Comparison of ENCODE assay signal across 8 cellular contexts in the genomic region with DNA sequence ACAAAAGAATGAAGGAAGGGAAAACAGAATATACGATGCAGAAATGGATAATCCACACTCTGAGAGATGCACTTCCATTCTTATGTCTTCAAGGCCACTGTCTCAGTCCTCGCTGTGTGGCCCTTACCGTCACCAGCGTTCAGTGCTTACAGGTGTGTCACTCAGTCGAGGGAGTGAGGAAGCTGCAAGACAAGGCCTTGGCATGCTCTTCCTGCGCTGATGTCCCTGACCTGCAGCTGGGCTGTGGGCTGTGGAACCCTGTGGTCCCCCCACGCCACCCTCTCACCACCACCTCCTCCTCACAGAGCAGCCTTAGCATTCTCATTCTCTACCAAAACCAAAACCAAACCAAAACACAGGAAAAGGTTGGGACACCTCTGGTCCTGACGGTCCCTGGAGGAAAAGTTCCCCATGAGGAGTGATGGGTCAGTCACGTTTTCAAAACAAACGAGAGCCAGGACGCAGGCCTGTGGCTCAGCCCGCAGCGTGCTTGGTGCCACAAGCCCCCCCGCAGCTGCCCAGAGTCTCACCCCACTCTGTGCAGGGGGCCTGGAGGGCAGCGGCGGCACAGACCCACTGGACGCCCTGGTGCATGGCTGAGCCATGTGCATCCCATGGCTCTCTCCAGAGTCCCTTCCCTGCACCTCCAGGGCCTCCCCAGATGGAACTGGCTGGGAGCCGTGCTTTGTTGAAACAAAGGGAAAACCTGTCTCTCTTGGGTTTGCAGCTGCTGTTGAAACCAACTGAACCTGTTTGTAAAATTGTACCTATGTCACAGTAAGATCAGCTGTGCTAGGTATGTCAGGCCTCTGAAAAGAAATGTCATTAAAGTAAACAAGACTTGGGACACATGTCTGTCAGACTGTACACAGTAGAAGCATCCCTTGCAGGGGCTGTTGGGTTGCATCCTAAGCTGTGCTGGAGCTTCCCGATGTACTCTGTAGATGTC. TPM values are rescaled to one million over a fixed set of nuclear protein-coding genes. Genes with fewer than 3 reads are reported as not detected.
DNase-seq lines count a peak whose midpoint lies in the region; ATAC-seq, FAIRE-seq and TF ChIP-seq lines count a peak whose summit lies in the region.

No MANE protein-coding gene starts in this region.

- ATAC-seq in HG03095 (IDR thresholded peaks at IDR 0.05; ENCODE audit: unreplicated experiment) = peak; percentile 1
- ATAC-seq in K562 = no peak; the same call in 2 of the 3 replicates
- peak in 1 of 2 donors; percentile 10 for ATAC-seq in naive B cell (ENCODE audit: low read depth in 2 of 2)
- no peak for ATAC-seq in HG03432 (IDR thresholded peaks at IDR 0.05; ENCODE audit: unreplicated experiment)

- peaks cover 57 to 74% (median 66%) of the 10 kb centered on the region in 3 donors for H3K4me1 Mint-ChIP-seq in naive B cell

- peaks cover 2% of the 10 kb centered on the region; the same call in 2 of the 3 replicates for H3K79me2 ChIP-seq in K562 (ENCODE audit: control insufficient read depth, insufficient read depth, low read length)

- H3K9me3 ChIP-seq in AG04450 (ENCODE audit: control insufficient read depth, insufficient read depth, low read length) (no peaks in the 10 kb centered on the region), K562 (replicated peaks; ENCODE audit: control insufficient read depth, insufficient read depth, low read depth, low read length) (no peaks in the 10 kb centered on the region), A673 (ENCODE audit: low read depth, low read length, poor library complexity, severe bottlenecking) (no peaks in the 10 kb centered on the region)

- H3K9me1 ChIP-seq in K562 (ENCODE audit: control insufficient read depth, insufficient read depth, low read length) = peaks cover 4% of the 10 kb centered on the region

- intact Hi-C loops in K562 (cut with micrococcal nuclease) = no loop called here
- intact Hi-C loops in A673 (cut with micrococcal nuclease; ENCODE audit: unreplicated experiment) = no loop called here

- no peaks in the 10 kb centered on the region for H3K27me3 ChIP-seq in AG04450 (ENCODE audit: control insufficient read depth, insufficient read depth, low read length)
- no peaks in the 10 kb centered on the region for H3K27me3 ChIP-seq in K562 (ENCODE audit: control insufficient read depth in 2 of 2, insufficient read depth in 2 of 2, low read length in 2 of 2)
- H3K27me3 ChIP-seq in A673 (replicated peaks; ENCODE audit: insufficient read depth, low read depth, low read length, poor library complexity) = no peaks in the 10 kb centered on the region

- peaks cover 17 to 27% of the 10 kb centered on the region in 2 donors for H3K36me3 Mint-ChIP-seq in naive B cell

- CTCF ChIA-PET in AG04450 (lab: Charles Lee) (interaction anchor here (0.6 kb wide), 1 partner anchor 90 kb away, joined by 3 read pairs; no protein-coding TSS in a partner anchor), K562 (lab: Yijun Ruan, JAX; ENCODE audit: low intra/inter-chr PET ratio) (no interaction called here), A673 (lab: Charles Lee) (no interaction called here)

- TF ChIP-seq CTCF in AG04450 (IDR thresholded peaks at IDR 0.05; ENCODE audit: low read depth, low read length) (no peak), K562 (IDR thresholded peaks at IDR 0.05 in 2 of 3, conservative IDR thresholded peaks at IDR 0.05 in 1 of 3; ENCODE audit: insufficient read depth in 2 of 3, low read depth in 1 of 3, low read length in 3 of 3) (no peak), A673 (conservative IDR thresholded peaks at IDR 0.05; ENCODE audit: low read depth, low read length) (no peak)

- H2AFZ ChIP-seq in K562 (ENCODE audit: low read depth, low read length) = no peak overlapping the region

- no peak for FAIRE-seq in K562 (lab: Jason Lieb, UNC)

- no peak overlapping the region for H3K4me2 ChIP-seq in K562 (ENCODE audit: insufficient read depth, low read length)

- TF ChIP-seq RAD21 in K562 (CRISPR knock-in tag; conservative IDR thresholded peaks at IDR 0.05 in 1 of 2, IDR thresholded peaks at IDR 0.05 in 1 of 2) = no peak

- H3K36me3 ChIP-seq in K562 (ENCODE audit: control insufficient read depth, insufficient read depth, low read length) (peaks cover 45% of the 10 kb centered on the region; the same call in 2 of the 3 replicates), A673 (ENCODE audit: insufficient read depth, low read length, poor library complexity, severe bottlenecking) (no peaks in the 10 kb centered on the region)

- WGBS in K562 (ENCODE audit: insufficient coverage, low coverage, missing lambda C conversion rate) = 92% methylated on average over 18 of the region's 19 CpGs

- POLR2A ChIA-PET in AG04450 (lab: Yijun Ruan, JAX) = no interaction called here
- POLR2A ChIA-PET in K562 (lab: Yijun Ruan, JAX) = interaction anchor here (1.0 to 1.3 kb wide), 2 partner anchors 8 to 27 kb away, joined by 3 to 4 read pairs; no protein-coding TSS in a partner anchor
- POLR2A ChIA-PET in A673 (lab: Charles Lee; ENCODE audit: low non-redundant PET) = no interaction called here

- H3K27ac Mint-ChIP-seq in naive B cell = peak overlapping the region; percentile 96 to 99 (median 98)

- H3K9ac ChIP-seq in K562 (ENCODE audit: insufficient read depth in 1 of 2, low read depth in 2 of 2, low read length in 2 of 2) = peak overlapping the region in 1 of 2 experiments; percentile 58; a peak in 2 of 4 replicates

- TF ChIP-seq EP300 in K562 (IDR thresholded peaks at IDR 0.05; ENCODE audit: low read length) = no peak

- no peaks in the 10 kb centered on the region for H4K20me1 ChIP-seq in K562 (replicated peaks; ENCODE audit: control insufficient read depth, insufficient read depth, low read length)

- BruUV-seq in K562 (replicated peaks; lab: Mats Ljungman, UMichigan) (no TSS peak), A673 (replicated peaks; lab: Mats Ljungman, UMichigan) (no TSS peak)

- no peak for TF ChIP-seq POLR2A in K562 (conservative IDR thresholded peaks at IDR 0.05)

- in situ Hi-C loops in K562 (cut with MboI) = no loop called here

- no peaks in the 10 kb centered on the region for H3K9me3 Mint-ChIP-seq in naive B cell

- H3K4me3 ChIP-seq in AG04450 (ENCODE audit: low read depth, low read length) (no peak overlapping the region), K562 (no peak overlapping the region), A673 (ENCODE audit: low read depth, low read length, poor library complexity, severe bottlenecking) (no peak overlapping the region)

- H3K27me3 Mint-ChIP-seq in naive B cell = no peaks in the 10 kb centered on the region

- H3K4me1 ChIP-seq in K562 (replicated peaks in 1 of 2; ENCODE audit: control insufficient read depth in 2 of 2, insufficient read depth in 2 of 2, low read length in 2 of 2) (peaks cover 8 to 25% of the 10 kb centered on the region in 2 experiments; a peak in 4 of 5 replicates), A673 (ENCODE audit: insufficient read depth, low read length, poor library complexity, severe bottlenecking) (no peaks in the 10 kb centered on the region)

- H3K4me3 Mint-ChIP-seq in naive B cell = peak overlapping the region; percentile 67 to 90 (median 74)

- no peak for DNase-seq in AG04450 (ENCODE audit: low read depth, low spot score)
- no peak for DNase-seq in K562 (ENCODE audit: extremely low read depth in 1 of 4, low spot score in 3 of 4)
- no peak for DNase-seq in naive B cell
- no peak for DNase-seq in A673 (ENCODE audit: low spot score)
- DNase-seq in occipital lobe (lab: John Stamatoyannopoulos, UW) = no peak
- DNase-seq in HUDEP-2 (lab: John Stamatoyannopoulos, UW; ENCODE audit: unreplicated experiment in 76 of 76) = no peak

- H3K27ac ChIP-seq in AG04450 (ENCODE audit: low read depth, low read length) = peak overlapping the region; percentile 55
- H3K27ac ChIP-seq in K562 (ENCODE audit: extremely low read depth, low read depth, low read length) = peak overlapping the region; percentile 90; the same call in 2 of the 3 replicates
- H3K27ac ChIP-seq in A673 (ENCODE audit: low read depth, low read length, poor library complexity, severe bottlenecking) = no peak overlapping the region

RNA-seq across cellular contexts. Expression of a gene that starts 48.3 kb away (rescaled TPM):
- polyA plus RNA-seq in AG04450 (2011; rRNA removed) (0.06 TPM in 1 of 2 replicates, not detected in the other), K562 (2011; rRNA removed) (2.6 and 9.4 TPM in 2 replicates), K562 (2014; fragmentation: Illumina TruSeq; extraction: Trizol) (3.6 and 3.7 TPM in 2 replicates), K562 (2014; fragmentation: Nextera tagmentation; extraction: Ambion mirVana) (10 to 100 TPM in 1 of 2 experiments, 1 to 10 TPM in 1; 6.9 to 10.2 TPM), K562 (2014; rRNA removed) (1.9 and 2.5 TPM in 2 replicates), naive B cell (ENCODE audit: low read depth in 6 of 6) (100 to 1,000 TPM in 5 of 6 donors, 10 to 100 TPM in 1; 98.3 to 487 (median 158) TPM)
- not detected in 2 replicates for polyA minus RNA-seq in AG04450 (2011; rRNA and poly(A)+ RNA removed)
- total RNA-seq in K562 (2011; cell fraction: chromatin; rRNA removed; ENCODE audit: low replicate concordance) = 3.6 and 4.7 TPM in 2 replicates
- 2.6 and 4.0 TPM in 2 replicates for total RNA-seq in K562 (2011; cell fraction: nucleolus; rRNA removed)
- total RNA-seq in K562 (2011; cell fraction: nucleoplasm; rRNA removed) = 4.1 and 5.4 TPM in 2 replicates
- total RNA-seq in K562 (2014; rRNA removed) (1.3 and 1.6 TPM in 2 replicates), K562 (2014; rRNA removed; fragmentation: Illumina TruSeq; extraction: Trizol) (2.9 and 3.5 TPM in 2 replicates), K562 (2015; rRNA removed; fragmentation: Illumina TruSeq; extraction: Trizol) (9.3 and 10.0 TPM in 2 replicates), K562 (2021) (2.3 TPM in 2 replicates), A673 (2021) (not detected in 2 replicates), occipital lobe (3.1 TPM)
- polyA plus RNA-seq in K562 (2011; cell fraction: cytosol; rRNA removed) = 1.7 and 5.1 TPM in 2 replicates
- polyA plus RNA-seq in K562 (2011; cell fraction: nucleus; rRNA removed) = 0.97 and 2.6 TPM in 2 replicates
- 3.7 and 8.1 TPM in 2 replicates for polyA plus RNA-seq in K562 (2012)
- 2.0 and 6.3 TPM in 2 replicates for polyA minus RNA-seq in K562 (2011; rRNA and poly(A)+ RNA removed)
- 2.6 TPM in 1 of 2 replicates, not detected in the other for polyA minus RNA-seq in K562 (2011; cell fraction: cytosol; rRNA and poly(A)+ RNA removed)
- polyA minus RNA-seq in K562 (2011; cell fraction: nucleus; rRNA and poly(A)+ RNA removed) = 0.78 and 0.81 TPM in 2 replicates
